Comparison of ENCODE assay signal across 15 cellular contexts in the genomic region with DNA sequence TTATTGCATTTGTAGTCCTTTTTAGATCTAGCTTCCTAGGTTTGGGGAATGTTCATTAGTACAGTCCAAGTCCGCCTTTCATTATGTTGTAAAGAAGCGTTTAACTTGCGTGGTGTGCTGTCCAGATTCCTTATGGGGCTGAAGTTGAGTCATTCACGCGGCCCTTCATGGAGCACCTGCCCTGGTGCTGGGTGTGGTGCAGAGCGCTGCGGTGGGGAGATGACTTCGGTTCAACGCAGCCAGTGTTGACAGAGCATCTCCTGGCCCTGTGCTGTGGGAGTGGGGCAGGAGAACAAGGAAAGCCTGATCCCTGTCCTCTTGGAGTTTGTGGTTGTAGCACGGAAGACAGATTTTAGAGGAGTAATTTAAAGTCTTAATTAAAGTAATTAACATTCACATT.
"Had no signal": no experiment of that assay in that cellular context is flagged by ENCODE, and none has a peak within 500 bp of the region (broad histone marks: within the 10 kb centered on the region; RNA-seq: fewer than 3 reads in every experiment).

No MANE protein-coding gene starts in this region.

- H3K27ac Mint-ChIP-seq: activated CD4-positive, alpha-beta memory T cell treated with anti-CD3 and anti-CD28 coated beads for 36 hours; activated naive CD4-positive, alpha-beta T cell treated with anti-CD3 and anti-CD28 coated beads for 36 hours had no signal

- H3K27me3 Mint-ChIP-seq: activated CD4-positive, alpha-beta memory T cell treated with anti-CD3 and anti-CD28 coated beads for 36 hours had no signal

- H3K4me3 Mint-ChIP-seq: activated CD4-positive, alpha-beta memory T cell treated with anti-CD3 and anti-CD28 coated beads for 36 hours; activated naive CD4-positive, alpha-beta T cell treated with anti-CD3 and anti-CD28 coated beads for 36 hours had no signal

- ATAC-seq: heart right ventricle, left ventricle myocardium superior, right lobe of liver had no signal

- DNase-seq: activated CD4-positive, alpha-beta memory T cell treated with anti-CD3 and anti-CD28 coated beads for 36 hours; activated CD4-positive, alpha-beta T cell treated with anti-CD3 and anti-CD28 coated beads for 4 hours; activated naive CD4-positive, alpha-beta T cell treated with anti-CD3 and anti-CD28 coated beads for 36 hours; activated T-cell treated with anti-CD3 and anti-CD28 coated beads, Interleukin-2, amount 50 U/mL, for 1 hour; brain microvascular endothelial cell; erythroblast; heart right ventricle; kidney glomerular epithelial cell; left ventricle myocardium superior; right lobe of liver; small intestine; stimulated activated CD4-positive, alpha-beta T cell treated with anti-CD3 and anti-CD28 coated beads, Interleukin-15, amount 100 ng/mL, for 24 hours; stimulated activated CD4-positive, alpha-beta T cell treated with anti-CD3 and anti-CD28 coated beads, Interleukin-2, amount 100 ng/mL, for 48 hours; SW 1271; thyroid gland had no signal

- H3K9me3 Mint-ChIP-seq: activated CD4-positive, alpha-beta memory T cell treated with anti-CD3 and anti-CD28 coated beads for 36 hours; activated naive CD4-positive, alpha-beta T cell treated with anti-CD3 and anti-CD28 coated beads for 36 hours had no signal
